Comparison of ENCODE assay signal across 8 cellular contexts in genomic region chr21:42513151-42513984, GRCh38. TPM values are rescaled to one million over a fixed set of nuclear protein-coding genes. Genes with fewer than 3 reads are reported as not detected.
DNase-seq lines count a peak whose midpoint lies in the region; ATAC-seq, FAIRE-seq and TF ChIP-seq lines count a peak whose summit lies in the region.

TSS of gene SLC37A1 (plus strand) at chr21:42513852. CDS start at chr21:42518455, 4,603 bp downstream.

- peaks cover 31% of the 10 kb centered on the region for H3K4me1 Mint-ChIP-seq in CD4-positive, alpha-beta T cell (ENCODE audit: low read depth)
- peaks cover 13% of the 10 kb centered on the region for H3K4me1 Mint-ChIP-seq in activated T-helper 2 cell treated with anti-CD3 and anti-CD28 coated beads, Interferon-gamma antibody, Interleukin-2, Interleukin-4, amounts not matched to agents 10 μg/mL and 5 μg/mL and 100 μg/mL, durations not matched to agents 14 hours and 24 hours and 36 hours (ENCODE audit: low read depth)

- peak within 1 kb of the TSS; percentile 85 for H3K27ac Mint-ChIP-seq in CD4-positive, alpha-beta T cell
- peak within 1 kb of the TSS; percentile 66 for H3K27ac Mint-ChIP-seq in activated T-helper 2 cell treated with anti-CD3 and anti-CD28 coated beads, Interferon-gamma antibody, Interleukin-2, Interleukin-4, amounts not matched to agents 10 μg/mL and 5 μg/mL and 100 μg/mL, durations not matched to agents 14 hours and 24 hours and 36 hours

- peak within 1 kb of the TSS; percentile 65 for H3K27ac ChIP-seq in CD4-positive, alpha-beta T cell (ENCODE audit: low read depth, low read length)
- H3K27ac ChIP-seq in pancreas: peak within 1 kb of the TSS; percentile 70 to 88 (median 82)

- CTCF ChIA-PET in CD4-positive, alpha-beta T cell (lab: Charles Lee): no interaction called here

- H3K9me3 Mint-ChIP-seq in CD4-positive, alpha-beta T cell: no peaks in the 10 kb centered on the region
- no peaks in the 10 kb centered on the region for H3K9me3 Mint-ChIP-seq in activated T-helper 2 cell treated with anti-CD3 and anti-CD28 coated beads, Interferon-gamma antibody, Interleukin-2, Interleukin-4, amounts not matched to agents 10 μg/mL and 5 μg/mL and 100 μg/mL, durations not matched to agents 14 hours and 24 hours and 36 hours

- peak; percentile 62 for ATAC-seq in CD4-positive, alpha-beta T cell (ENCODE audit: poor library complexity)
- ATAC-seq in GM19452 (IDR thresholded peaks at IDR 0.05; ENCODE audit: unreplicated experiment) (peak; percentile 52), pancreas (peak; percentile 15 to 65 (median 42))

- no peaks in the 10 kb centered on the region for H3K27me3 ChIP-seq in CD4-positive, alpha-beta T cell (ENCODE audit: control insufficient read depth, insufficient read depth, low read length)
- no peaks in the 10 kb centered on the region for H3K27me3 ChIP-seq in pancreas

- no peaks in the 10 kb centered on the region for H3K36me3 ChIP-seq in pancreas

- no peaks in the 10 kb centered on the region for H3K27me3 Mint-ChIP-seq in CD4-positive, alpha-beta T cell
- H3K27me3 Mint-ChIP-seq in activated T-helper 2 cell treated with anti-CD3 and anti-CD28 coated beads, Interferon-gamma antibody, Interleukin-2, Interleukin-4, amounts not matched to agents 10 μg/mL and 5 μg/mL and 100 μg/mL, durations not matched to agents 14 hours and 24 hours and 36 hours (ENCODE audit: low read depth): peaks cover 18% of the 10 kb centered on the region

- no peak for FAIRE-seq in pancreas (lab: Jason Lieb, UNC)

- 11 to 17% methylated on average over 53 to 88 of the region's 88 CpGs for WGBS in pancreas, 2 donors

- H3K36me3 Mint-ChIP-seq in CD4-positive, alpha-beta T cell (ENCODE audit: low read depth): peaks cover 33% of the 10 kb centered on the region
- H3K36me3 Mint-ChIP-seq in activated T-helper 2 cell treated with anti-CD3 and anti-CD28 coated beads, Interferon-gamma antibody, Interleukin-2, Interleukin-4, amounts not matched to agents 10 μg/mL and 5 μg/mL and 100 μg/mL, durations not matched to agents 14 hours and 24 hours and 36 hours (ENCODE audit: low read depth): peaks cover 22% of the 10 kb centered on the region

- DNase-seq in CD4-positive, alpha-beta T cell: peak in 7 of 10 experiments; percentile 22 to 48 (median 35)
- DNase-seq in Kasumi-1 (lab: John Stamatoyannopoulos, UW) (peak; percentile 9 to 14), glomerular visceral epithelial cell (ENCODE audit: extremely low spot score) (peak; percentile 12), pancreas (peak in 2 of 6 donors; percentile 50 to 79), superior temporal gyrus (ENCODE audit: extremely low spot score) (no peak), NCI-H510A treated with DMSO at 0.1 percent for 48 hours (lab: John Stamatoyannopoulos, UW) (no peak)
- peak; percentile 40 for DNase-seq in activated T-helper 2 cell treated with anti-CD3 and anti-CD28 coated beads, Interferon-gamma antibody, Interleukin-2, Interleukin-4, amounts not matched to agents 10 μg/mL and 5 μg/mL and 100 μg/mL, durations not matched to agents 14 hours and 24 hours and 36 hours (ENCODE audit: low spot score)

- peak within 1 kb of the TSS; percentile 93 for H3K4me3 Mint-ChIP-seq in CD4-positive, alpha-beta T cell
- peak within 1 kb of the TSS; percentile 78 for H3K4me3 Mint-ChIP-seq in activated T-helper 2 cell treated with anti-CD3 and anti-CD28 coated beads, Interferon-gamma antibody, Interleukin-2, Interleukin-4, amounts not matched to agents 10 μg/mL and 5 μg/mL and 100 μg/mL, durations not matched to agents 14 hours and 24 hours and 36 hours (ENCODE audit: low read depth)

- H3K9me3 ChIP-seq in CD4-positive, alpha-beta T cell (ENCODE audit: control insufficient read depth, low read length): no peaks in the 10 kb centered on the region
- H3K9me3 ChIP-seq in pancreas: no peaks in the 10 kb centered on the region

- peaks cover 0 to 15% (median 0%) of the 10 kb centered on the region in 3 donors for H3K4me1 ChIP-seq in pancreas

- intact Hi-C loops in CD4-positive, alpha-beta T cell (cut with DNase I, micrococcal nuclease): loop anchor here in 1 of 2 experiments (10.0 kb wide), 1 partner anchor 179 kb away; no protein-coding TSS in a partner anchor
- intact Hi-C loops in activated T-helper 2 cell treated with anti-CD3 and anti-CD28 coated beads, Interferon-gamma antibody, Interleukin-2, Interleukin-4, amounts not matched to agents 10 μg/mL and 5 μg/mL and 100 μg/mL, durations not matched to agents 14 hours and 24 hours and 36 hours (cut with micrococcal nuclease): no loop called here
- intact Hi-C loops in pancreas (cut with DNase I): no loop called here

- TF ChIP-seq CTCF in CD4-positive, alpha-beta T cell (IDR thresholded peaks at IDR 0.05): no peak
- no peak for TF ChIP-seq CTCF in pancreas (IDR thresholded peaks at IDR 0.05)

- H3K4me3 ChIP-seq in pancreas: peak within 1 kb of the TSS; percentile 72 to 90 (median 79)

- POLR2A ChIA-PET in CD4-positive, alpha-beta T cell (lab: Charles Lee): interaction anchor here (0.6 to 3.4 kb wide), 12 partner anchors 14 to 270 kb away, joined by 3 to 50 read pairs (median 3); partner anchors contain the start of genes RSPH1 and UBASH3A

RNA-seq across cellular contexts. Expression of gene SLC37A1, which starts in this region (rescaled TPM):
- 10 to 100 TPM; 16.4 to 16.7 TPM for total RNA-seq in CD4-positive, alpha-beta T cell
- total RNA-seq in activated T-helper 2 cell treated with anti-CD3 and anti-CD28 coated beads, Interferon-gamma antibody, Interleukin-2, Interleukin-4, amounts not matched to agents 10 μg/mL and 5 μg/mL and 100 μg/mL, durations not matched to agents 14 hours and 24 hours and 36 hours: 21.6 and 22.3 TPM in 2 replicates
- 10 to 100 TPM in 2 of 6 donors, 1 to 10 TPM in 4; 4.7 to 14.3 (median 6.9) TPM for total RNA-seq in pancreas
- polyA plus RNA-seq in pancreas: 10 to 100 TPM in 1 of 2 donors, 1 to 10 TPM in 1; 8.4 to 14.1 TPM

Comparison
In these comparisons a context has a peak if more than half of its experiments do, and no peak if none do; other contexts are left out.
1. DNase-seq: peak in CD4-positive, alpha-beta T cell (7 of 10), Kasumi-1 (2 of 2), activated T-helper 2 cell treated with anti-CD3 and anti-CD28 coated beads, Interferon-gamma antibody, Interleukin-2, Interleukin-4, amounts not matched to agents 10 μg/mL and 5 μg/mL and 100 μg/mL, durations not matched to agents 14 hours and 24 hours and 36 hours (single experiment) and glomerular visceral epithelial cell (single experiment); none in superior temporal gyrus (single experiment) and NCI-H510A treated with DMSO at 0.1 percent for 48 hours (single experiment).
2. Peak in every context shown above with its lines, with median percentiles within 50 percentile points of each other: ATAC-seq.